In the genomic region with DNA sequence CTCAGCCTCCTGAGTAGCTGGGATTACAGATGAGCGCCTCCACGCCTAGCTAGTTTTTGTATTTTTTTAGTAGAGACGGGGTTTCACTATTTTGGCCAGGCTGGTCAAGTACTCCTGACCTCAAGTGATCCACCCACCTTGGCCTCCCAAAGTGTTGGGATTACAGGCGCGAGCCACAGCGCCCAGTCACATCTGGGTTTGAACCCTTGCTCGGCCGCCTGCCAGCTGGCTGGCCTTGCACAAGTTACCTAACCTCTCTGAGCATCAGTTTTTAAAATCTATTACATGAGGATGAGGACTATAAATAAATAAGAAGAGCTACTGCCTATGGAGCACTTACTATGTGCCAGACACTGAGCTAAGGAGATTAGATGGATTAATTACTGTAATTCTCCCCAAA, we compare ENCODE assay signal across 30 cellular contexts. TPM values are rescaled to one million over a fixed set of nuclear protein-coding genes. Genes with fewer than 3 reads are reported as not detected.
"Had no signal": no experiment of that assay in that cellular context is flagged by ENCODE, and none has a peak within 500 bp of the region (broad histone marks: within the 10 kb centered on the region; RNA-seq: fewer than 3 reads in every experiment).

No MANE protein-coding gene starts in this region.

- DNase-seq: effector CD8-positive, alpha-beta T cell; foreskin melanocyte; glutamatergic neuron; heart right ventricle; hippocampal formation; immature natural killer cell; islet precursor cell; kidney glomerular epithelial cell; left colon; left ventricle myocardium superior; lower lobe of right lung; naive thymus-derived CD8-positive, alpha-beta T cell; nephron progenitor cell; nucleus accumbens; stimulated activated CD4-positive, alpha-beta T cell treated with anti-CD3 and anti-CD28 coated beads, Interleukin-12 subunit alpha, Interleukin-12 subunit beta, amount 100 ng/mL, for 4 hours; stimulated activated CD4-positive, alpha-beta T cell treated with anti-CD3 and anti-CD28 coated beads, Interleukin-1b, Interleukin-23, amount 100 ng/mL, for 48 hours; stimulated activated CD4-positive, alpha-beta T cell treated with anti-CD3 and anti-CD28 coated beads, Interleukin-4, amount 100 ng/mL, for 1 hour; stimulated activated CD8-positive, alpha-beta memory T cell treated with anti-CD3 and anti-CD28 coated beads, Interleukin-4, amount 100 ng/mL, for 48 hours; stimulated activated naive CD4-positive, alpha-beta T cell; stimulated activated naive CD8-positive, alpha-beta T cell treated with anti-CD3 and anti-CD28 coated beads, Interleukin-15, amount 100 ng/mL, for 72 hours; transverse colon; upper lobe of right lung; uterus had no signal

- H3K9me3 Mint-ChIP-seq: dendritic cell treated with granulocyte-macrophage colony-stimulating factor and Interleukin-4, amounts not matched to agents 40 ng/mL and 50 ng/mL, for 4 days; naive thymus-derived CD8-positive, alpha-beta T cell; stimulated activated naive CD8-positive, alpha-beta T cell treated with anti-CD3 and anti-CD28 coated beads, Interleukin-15, amount 100 ng/mL, for 72 hours had no signal

- H3K4me1 Mint-ChIP-seq: immature natural killer cell; stimulated activated naive CD8-positive, alpha-beta T cell treated with anti-CD3 and anti-CD28 coated beads, Interleukin-15, amount 100 ng/mL, for 72 hours had no signal

- H3K9me3 ChIP-seq: heart right ventricle, lower lobe of right lung, prostate gland, right atrium auricular region, suprapubic skin, transverse colon, upper lobe of right lung, uterus had no signal

- H3K27ac ChIP-seq: epithelial cell of prostate, heart right ventricle, lower lobe of right lung, prostate gland, right atrium auricular region, suprapubic skin, transverse colon, upper lobe of right lung, uterus had no signal

- H3K4me3 Mint-ChIP-seq: dendritic cell treated with granulocyte-macrophage colony-stimulating factor and Interleukin-4, amounts not matched to agents 40 ng/mL and 50 ng/mL, for 4 days; endodermal cell; immature natural killer cell; naive thymus-derived CD8-positive, alpha-beta T cell; nephron progenitor cell; stimulated activated naive CD8-positive, alpha-beta T cell treated with anti-CD3 and anti-CD28 coated beads, Interleukin-15, amount 100 ng/mL, for 72 hours had no signal

- H3K36me3 Mint-ChIP-seq: immature natural killer cell; naive thymus-derived CD8-positive, alpha-beta T cell had no signal

- H3K4me1 ChIP-seq: heart right ventricle, lower lobe of right lung, prostate gland, right atrium auricular region, suprapubic skin, transverse colon, upper lobe of right lung, uterus had no signal

- H3K36me3 ChIP-seq: heart right ventricle, lower lobe of right lung, prostate gland, right atrium auricular region, suprapubic skin, transverse colon, upper lobe of right lung, uterus had no signal

- H3K27ac Mint-ChIP-seq: dendritic cell treated with granulocyte-macrophage colony-stimulating factor and Interleukin-4, amounts not matched to agents 40 ng/mL and 50 ng/mL, for 4 days; immature natural killer cell; naive thymus-derived CD8-positive, alpha-beta T cell; nephron progenitor cell; stimulated activated naive CD8-positive, alpha-beta T cell treated with anti-CD3 and anti-CD28 coated beads, Interleukin-15, amount 100 ng/mL, for 72 hours had no signal

- H3K27me3 ChIP-seq: right atrium auricular region, upper lobe of right lung, uterus had no signal

- H3K4me3 ChIP-seq: heart right ventricle, lower lobe of right lung, prostate gland, right atrium auricular region, smooth muscle cell, suprapubic skin, transverse colon, upper lobe of right lung, uterus had no signal

RNA-seq across cellular contexts. Expression of gene PADI2, which starts 17.7 kb away (rescaled TPM):
- total RNA-seq: naive thymus-derived CD8-positive, alpha-beta T cell; smooth muscle cell had no signal
